ENCODE assay signal across 26 cellular contexts in genomic region chr6:3311798-3312197, GRCh38.
"Had no signal": no experiment of that assay in that cellular context is flagged by ENCODE, and none has a peak within 500 bp of the region (broad histone marks: within the 10 kb centered on the region; RNA-seq: fewer than 3 reads in every experiment).

No MANE protein-coding gene starts in this region.

- H3K27me3 Mint-ChIP-seq: activated CD4-positive, alpha-beta memory T cell treated with anti-CD3 and anti-CD28 coated beads, Interleukin-2, amount 10 ng/mL, durations not matched to agents 7 days and 5 days; activated CD4-positive, alpha-beta T cell treated with anti-CD3 and anti-CD28 coated beads, Interleukin-2, amount 10 ng/mL, durations not matched to agents 7 days and 5 days had no signal

- H3K9me3 Mint-ChIP-seq: activated CD4-positive, alpha-beta memory T cell treated with anti-CD3 and anti-CD28 coated beads, Interleukin-2, amount 10 ng/mL, durations not matched to agents 7 days and 5 days; activated CD4-positive, alpha-beta T cell treated with anti-CD3 and anti-CD28 coated beads, Interleukin-2, amount 10 ng/mL, durations not matched to agents 7 days and 5 days; activated naive CD4-positive, alpha-beta T cell treated with anti-CD3 and anti-CD28 coated beads, Interleukin-2, amount 50 U/mL, for 72 hours; activated T-helper 2 cell treated with anti-CD3 and anti-CD28 coated beads, Interferon-gamma antibody, Interleukin-2, Interleukin-4, amounts not matched to agents 10 μg/mL and 5 μg/mL and 100 μg/mL, durations not matched to agents 14 hours and 24 hours and 36 hours; natural killer cell treated with Interleukin-12 subunit alpha and Interleukin-12 subunit beta and Interleukin-15 and Interleukin-18, amount 100 ng/mL, for 72 hours; stimulated activated naive B cell treated with anti-CD40 and anti-IgM and Interleukin-4, amounts not matched to agents 10 μg/mL and 1 μg/mL and 100 μg/mL, for 72 hours had no signal

- ATAC-seq: activated naive CD4-positive, alpha-beta T cell treated with anti-CD3 and anti-CD28 coated beads, Interleukin-2, amount 50 U/mL, for 72 hours; mucosa of descending colon; stimulated activated naive B cell treated with anti-CD40 and anti-IgM and Interleukin-4, amounts not matched to agents 10 μg/mL and 1 μg/mL and 100 μg/mL, for 72 hours; T-helper 17 cell had no signal

- H3K36me3 Mint-ChIP-seq: activated naive CD4-positive, alpha-beta T cell treated with anti-CD3 and anti-CD28 coated beads, Interleukin-2, amount 50 U/mL, for 72 hours; natural killer cell treated with Interleukin-12 subunit alpha and Interleukin-12 subunit beta and Interleukin-15 and Interleukin-18, amount 100 ng/mL, for 72 hours; stimulated activated naive B cell treated with anti-CD40 and anti-IgM and Interleukin-4, amounts not matched to agents 10 μg/mL and 1 μg/mL and 100 μg/mL, for 72 hours had no signal

- H3K4me2 ChIP-seq: smooth muscle cell had no signal

- H3K27ac Mint-ChIP-seq: activated CD4-positive, alpha-beta memory T cell treated with anti-CD3 and anti-CD28 coated beads, Interleukin-2, amount 10 ng/mL, durations not matched to agents 7 days and 5 days; activated CD4-positive, alpha-beta T cell treated with anti-CD3 and anti-CD28 coated beads, Interleukin-2, amount 10 ng/mL, durations not matched to agents 7 days and 5 days; activated naive CD4-positive, alpha-beta T cell treated with anti-CD3 and anti-CD28 coated beads, Interleukin-2, amount 50 U/mL, for 72 hours; activated T-helper 2 cell treated with anti-CD3 and anti-CD28 coated beads, Interferon-gamma antibody, Interleukin-2, Interleukin-4, amounts not matched to agents 10 μg/mL and 5 μg/mL and 100 μg/mL, durations not matched to agents 14 hours and 24 hours and 36 hours; natural killer cell treated with Interleukin-12 subunit alpha and Interleukin-12 subunit beta and Interleukin-15 and Interleukin-18, amount 100 ng/mL, for 72 hours; stimulated activated naive B cell treated with anti-CD40 and anti-IgM and Interleukin-4, amounts not matched to agents 10 μg/mL and 1 μg/mL and 100 μg/mL, for 72 hours; T-helper 17 cell had no signal

- H3K27ac ChIP-seq: epithelial cell of prostate, esophagus squamous epithelium, stomach, thyroid gland, upper lobe of left lung, vagina had no signal

- H3K9me3 ChIP-seq: esophagus squamous epithelium, mucosa of descending colon, stomach, thyroid gland, upper lobe of left lung, vagina had no signal

- H3K4me1 ChIP-seq: stomach, vagina had no signal

- H3K4me3 ChIP-seq: esophagus squamous epithelium, lung, mucosa of descending colon, smooth muscle cell, stomach, thyroid gland, upper lobe of left lung, vagina had no signal

- H3K27me3 ChIP-seq: esophagus squamous epithelium, stomach, thyroid gland, upper lobe of left lung, vagina had no signal

- H3K36me3 ChIP-seq: thyroid gland, upper lobe of left lung, vagina had no signal

- H3K4me3 Mint-ChIP-seq: activated CD4-positive, alpha-beta memory T cell treated with anti-CD3 and anti-CD28 coated beads, Interleukin-2, amount 10 ng/mL, durations not matched to agents 7 days and 5 days; activated CD4-positive, alpha-beta T cell treated with anti-CD3 and anti-CD28 coated beads, Interleukin-2, amount 10 ng/mL, durations not matched to agents 7 days and 5 days; natural killer cell treated with Interleukin-12 subunit alpha and Interleukin-12 subunit beta and Interleukin-15 and Interleukin-18, amount 100 ng/mL, for 72 hours; stimulated activated naive B cell treated with anti-CD40 and anti-IgM and Interleukin-4, amounts not matched to agents 10 μg/mL and 1 μg/mL and 100 μg/mL, for 72 hours; T-helper 17 cell had no signal

- DNase-seq: activated CD4-positive, alpha-beta memory T cell treated with anti-CD3 and anti-CD28 coated beads, Interleukin-2, amount 10 ng/mL, durations not matched to agents 7 days and 5 days; activated CD4-positive, alpha-beta T cell treated with anti-CD3 and anti-CD28 coated beads for 1 hour; activated CD4-positive, alpha-beta T cell treated with anti-CD3 and anti-CD28 coated beads, Interleukin-2, amount 10 ng/mL, durations not matched to agents 7 days and 5 days; activated T-cell treated with anti-CD3 and anti-CD28 coated beads, Interleukin-2, amount 50 U/mL, for 48 hours; dermis blood vessel endothelial cell; effector CD4-positive, alpha-beta T cell; esophagus squamous epithelium; foreskin melanocyte; kidney glomerular epithelial cell; mesendoderm; mucosa of descending colon; stimulated activated CD4-positive, alpha-beta T cell treated with anti-CD3 and anti-CD28 coated beads, Interleukin-15, amount 100 ng/mL, for 24 hours; stimulated activated CD4-positive, alpha-beta T cell treated with anti-CD3 and anti-CD28 coated beads, Interleukin-2, amount 100 ng/mL, for 24 hours; stimulated activated naive B cell treated with anti-CD40 and anti-IgM and Interleukin-4, amounts not matched to agents 10 μg/mL and 1 μg/mL and 100 μg/mL, for 72 hours; stomach; T-helper 17 cell; T1000; thyroid gland; upper lobe of left lung had no signal

- H3K4me1 Mint-ChIP-seq: activated CD4-positive, alpha-beta memory T cell treated with anti-CD3 and anti-CD28 coated beads, Interleukin-2, amount 10 ng/mL, durations not matched to agents 7 days and 5 days; activated CD4-positive, alpha-beta T cell treated with anti-CD3 and anti-CD28 coated beads, Interleukin-2, amount 10 ng/mL, durations not matched to agents 7 days and 5 days; stimulated activated naive B cell treated with anti-CD40 and anti-IgM and Interleukin-4, amounts not matched to agents 10 μg/mL and 1 μg/mL and 100 μg/mL, for 72 hours; T-helper 17 cell had no signal
